ENCODE assay signal across 8 cellular contexts in the genomic region with DNA sequence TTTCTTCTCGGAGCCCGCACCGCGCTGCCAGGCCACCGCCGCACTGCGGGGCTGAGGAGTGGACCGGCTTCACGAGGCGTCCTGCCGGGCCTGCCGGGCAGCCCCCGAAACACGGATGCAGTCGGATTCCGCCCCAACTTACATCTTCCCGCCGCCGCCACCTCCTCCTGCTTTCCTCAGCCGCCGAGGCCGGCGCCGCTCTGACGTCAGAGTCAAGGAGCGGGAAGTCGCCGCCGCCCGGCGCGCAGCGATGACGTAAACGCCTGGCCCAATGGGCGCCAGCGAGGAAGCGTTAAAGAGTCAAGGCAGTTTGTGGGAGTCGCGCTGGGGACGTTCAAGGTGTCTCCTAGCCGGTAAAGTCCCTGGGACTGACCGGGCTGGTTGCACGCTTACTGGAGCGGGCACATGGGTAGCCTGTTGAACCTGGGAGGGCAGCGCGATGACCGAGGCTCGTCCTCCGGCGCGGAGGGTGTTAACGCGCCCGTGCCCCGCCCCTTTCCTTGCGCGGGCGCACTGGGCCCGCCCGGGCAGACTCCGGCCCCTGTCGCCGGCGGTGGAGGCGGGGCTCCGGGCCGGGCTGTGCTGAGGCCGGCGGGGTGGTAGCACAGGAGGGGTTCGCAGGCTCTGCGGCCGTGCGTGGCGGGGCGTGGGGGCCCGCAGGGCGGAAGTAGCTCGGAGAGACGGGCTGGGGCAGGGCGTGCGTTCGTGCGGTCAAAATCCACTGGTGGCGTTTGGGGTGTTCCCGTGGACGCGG. TPM values are rescaled to one million over a fixed set of nuclear protein-coding genes. Genes with fewer than 3 reads are reported as not detected.
DNase-seq lines count a peak whose midpoint lies in the region; ATAC-seq and FAIRE-seq lines count a peak whose summit lies in the region.

A gene with protein sequence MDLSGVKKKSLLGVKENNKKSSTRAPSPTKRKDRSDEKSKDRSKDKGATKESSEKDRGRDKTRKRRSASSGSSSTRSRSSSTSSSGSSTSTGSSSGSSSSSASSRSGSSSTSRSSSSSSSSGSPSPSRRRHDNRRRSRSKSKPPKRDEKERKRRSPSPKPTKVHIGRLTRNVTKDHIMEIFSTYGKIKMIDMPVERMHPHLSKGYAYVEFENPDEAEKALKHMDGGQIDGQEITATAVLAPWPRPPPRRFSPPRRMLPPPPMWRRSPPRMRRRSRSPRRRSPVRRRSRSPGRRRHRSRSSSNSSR (minus strand): TSS at position 214 of the 754 bp plus-strand sequence. CDS start 3,483 bp downstream, outside the sequence.

- no peaks in the 10 kb centered on the region for H3K9me3 ChIP-seq in right cardiac atrium (ENCODE audit: control insufficient read depth, low read length)

- DNase-seq in NCI-H1694 treated with DMSO at 0.1 percent for 48 hours (lab: John Stamatoyannopoulos, UW), result peak; percentile 84
- peak; percentile 92 to 97 (median 95) for DNase-seq in T-helper 2 cell
- DNase-seq in right cardiac atrium, result peak; percentile 97 to 99 (median 99)
- DNase-seq in pulmonary artery endothelial cell (ENCODE audit: low read depth, low spot score), result peak; percentile 73
- DNase-seq in urothelium cell line (ENCODE audit: low spot score), result peak; percentile 99

- intact Hi-C loops in right cardiac atrium (cut with DNase I), result no loop called here

- H3K4me1 ChIP-seq in right cardiac atrium (ENCODE audit: control insufficient read depth, insufficient read depth, low read length), result peaks cover 6% of the 10 kb centered on the region

- H3K4me3 ChIP-seq in right cardiac atrium (ENCODE audit: low read length), result peak within 1 kb of the TSS; percentile 76

- WGBS in right cardiac atrium, result under 1% methylated on average over 88 of the region's 88 CpGs

- no peaks in the 10 kb centered on the region for H3K27me3 ChIP-seq in right cardiac atrium (ENCODE audit: control insufficient read depth, insufficient read depth)

- peak; percentile 70 for FAIRE-seq in urothelium cell line (lab: Jason Lieb, UNC)

- ATAC-seq in GM18499 (IDR thresholded peaks at IDR 0.05; ENCODE audit: insufficient read depth, unreplicated experiment) (peak; percentile 42), HG02885 (IDR thresholded peaks at IDR 0.05; ENCODE audit: poor library complexity, unreplicated experiment) (peak; percentile 81), right cardiac atrium (peak; percentile 98)

- H3K27ac ChIP-seq in angular gyrus (ENCODE audit: low read depth, low read length) (peak within 1 kb of the TSS; percentile 97), right cardiac atrium (ENCODE audit: low read length) (peak within 1 kb of the TSS; percentile 98)

RNA-seq across cellular contexts. Expression of the gene that starts here (rescaled TPM):
- total RNA-seq in right cardiac atrium (100 to 1,000 TPM; 103 to 114 (median 110) TPM), pulmonary artery endothelial cell (64.5 and 77.5 TPM in 2 replicates)
- polyA plus RNA-seq in right cardiac atrium, result 105 TPM

Comparison
In these comparisons a context has a peak if more than half of its experiments do, and no peak if none do; other contexts are left out.
1. Peak in every context shown above with its lines: DNase-seq, ATAC-seq, H3K4me3 ChIP-seq and H3K27ac ChIP-seq.
2. ATAC-seq: peak in every context shown above with its lines; median percentile 98 in right cardiac atrium; 81 in HG02885; 42 in GM18499.